2 cellular contexts compared by ENCODE assay signal in genomic region chr3:165504554-165504953, GRCh38.
TF ChIP-seq lines count a peak whose summit lies in the region.

No MANE protein-coding gene starts in this region.

TF ChIP-seq in HepG2, 621 proteins besides CTCF, POLR2A, EP300 and RAD21:
- no peak for TF ChIP-seq ZNF232 (CRISPR knock-in tag; IDR thresholded peaks at IDR 0.05; ENCODE audit: borderline replicate concordance)
- TF ChIP-seq TCF7 (IDR thresholded peaks at IDR 0.05; ENCODE audit: low read depth) = no peak
- TF ChIP-seq ZNF605 (CRISPR knock-in tag; IDR thresholded peaks at IDR 0.05) = no peak
- TF ChIP-seq ATF7 (IDR thresholded peaks at IDR 0.05) = no peak
- TF ChIP-seq ATF7 (CRISPR knock-in tag; IDR thresholded peaks at IDR 0.05) = no peak
- no peak for TF ChIP-seq SP5 (CRISPR knock-in tag; IDR thresholded peaks at IDR 0.05; ENCODE audit: borderline replicate concordance, low read depth)
- TF ChIP-seq RXRB (CRISPR knock-in tag; IDR thresholded peaks at IDR 0.05; ENCODE audit: borderline replicate concordance) = no peak
- no peak for TF ChIP-seq NCOA5 (CRISPR knock-in tag; IDR thresholded peaks at IDR 0.05)
- no peak for TF ChIP-seq PLRG1 (conservative IDR thresholded peaks at IDR 0.05)
- TF ChIP-seq GATA4 (IDR thresholded peaks at IDR 0.05; ENCODE audit: borderline replicate concordance, low read depth) = no peak
- TF ChIP-seq ZNF597 (CRISPR knock-in tag; IDR thresholded peaks at IDR 0.05) = no peak
- no peak for TF ChIP-seq NCOA1 (CRISPR knock-in tag; IDR thresholded peaks at IDR 0.05)
- no peak for TF ChIP-seq ZKSCAN1 (IDR thresholded peaks at IDR 0.05; ENCODE audit: low read length)
- no peak for TF ChIP-seq POGZ (CRISPR knock-in tag; IDR thresholded peaks at IDR 0.05)
- TF ChIP-seq KLF15 (CRISPR knock-in tag; IDR thresholded peaks at IDR 0.05; ENCODE audit: borderline replicate concordance) = no peak
- TF ChIP-seq ZNF432 (CRISPR knock-in tag; IDR thresholded peaks at IDR 0.05; ENCODE audit: borderline replicate concordance) = no peak
- TF ChIP-seq PAWR (CRISPR knock-in tag; IDR thresholded peaks at IDR 0.05; ENCODE audit: borderline replicate concordance) = no peak
- no peak for TF ChIP-seq PTBP1 (IDR thresholded peaks at IDR 0.05; ENCODE audit: low read depth, low read length, poor library complexity, severe bottlenecking)
- no peak for TF ChIP-seq ZNF616 (CRISPR knock-in tag; IDR thresholded peaks at IDR 0.05; ENCODE audit: low read depth)

TF ChIP-seq in K562, 482 proteins besides CTCF, POLR2A, EP300 and RAD21:
- TF ChIP-seq ZNF224 (CRISPR knock-in tag; IDR thresholded peaks at IDR 0.05) (no peak), TFE3 (CRISPR knock-in tag; IDR thresholded peaks at IDR 0.05) (peak; percentile 18; the same call in 1 of the 2 replicates)
